In genomic region chr1:35573198-35573775, GRCh38 we compare ENCODE assay signal across 1 cellular context.
TF ChIP-seq lines count a peak whose summit lies in the region.

TSS of gene TFAP2E (plus strand) at chr1:35573314. CDS start at chr1:35573578, 264 bp downstream.

TF ChIP-seq in GM23338, 12 proteins besides CTCF, POLR2A, EP300 and RAD21 (continued from another document):
- TF ChIP-seq REST (IDR thresholded peaks at IDR 0.05; ENCODE audit: unreplicated experiment) (no peak), ZNF114 (CRISPR knock-in tag; IDR thresholded peaks at IDR 0.05) (no peak), ETS1 (IDR thresholded peaks at IDR 0.05) (no peak), ZNF331 (CRISPR knock-in tag; IDR thresholded peaks at IDR 0.05; ENCODE audit: low read depth) (no peak)
